Comparison of ENCODE assay signal across 1 cellular context in genomic region chr4:19473569-19473968, GRCh38.
TF ChIP-seq lines count a peak whose summit lies in the region.

No MANE protein-coding gene starts in this region.

TF ChIP-seq in H1, 55 proteins besides CTCF, POLR2A, EP300 and RAD21 (continued from another document):
- TF ChIP-seq POU5F1 (IDR thresholded peaks at IDR 0.05; ENCODE audit: low read depth, low read length) = no peak
- TF ChIP-seq CREB1 (IDR thresholded peaks at IDR 0.05) = no peak
- no peak for TF ChIP-seq TAF7 (optimal IDR thresholded peaks at IDR 0.05; ENCODE audit: borderline replicate concordance, low read depth, low read length)
- TF ChIP-seq SIX5 (IDR thresholded peaks at IDR 0.05; ENCODE audit: low read depth, low read length) = no peak
- TF ChIP-seq RBBP5 (IDR thresholded peaks at IDR 0.05; ENCODE audit: borderline replicate concordance, low read depth, low read length) = no peak
- no peak for TF ChIP-seq EGR1 (IDR thresholded peaks at IDR 0.05; ENCODE audit: borderline replicate concordance, low read depth, low read length)
- TF ChIP-seq GABPA (IDR thresholded peaks at IDR 0.05; ENCODE audit: borderline replicate concordance, insufficient read depth, low read length) = no peak
- TF ChIP-seq ASH2L (IDR thresholded peaks at IDR 0.05; ENCODE audit: low read length) = no peak
- TF ChIP-seq ATF2 (IDR thresholded peaks at IDR 0.05; ENCODE audit: low read length) = no peak
- no peak for TF ChIP-seq FOSL1 (IDR thresholded peaks at IDR 0.05; ENCODE audit: insufficient read depth, low read depth, low read length)
- TF ChIP-seq BACH1 (IDR thresholded peaks at IDR 0.05; ENCODE audit: low read length) = no peak
- no peak for TF ChIP-seq GTF2F1 (IDR thresholded peaks at IDR 0.05; ENCODE audit: borderline replicate concordance, low read depth, low read length)
- no peak for TF ChIP-seq CTBP2 (IDR thresholded peaks at IDR 0.05; ENCODE audit: borderline replicate concordance, insufficient read depth, insufficient read length, low read length)
- no peak for TF ChIP-seq CBX5 (IDR thresholded peaks at IDR 0.05; ENCODE audit: low read depth, low read length)
- TF ChIP-seq RNF2 (IDR thresholded peaks at IDR 0.05; ENCODE audit: borderline replicate concordance, low read depth, low read length, missing control alignments, poor library complexity, severe bottlenecking) = no peak
- TF ChIP-seq NRF1 (IDR thresholded peaks at IDR 0.05; ENCODE audit: low read depth, low read length) = no peak
- no peak for TF ChIP-seq SP1 (IDR thresholded peaks at IDR 0.05; ENCODE audit: low read depth, low read length)
